ENCODE assay signal across 18 cellular contexts in genomic region chr6:66307490-66307889, GRCh38.
"Had no signal": no experiment of that assay in that cellular context is flagged by ENCODE, and none has a peak within 500 bp of the region (broad histone marks: within the 10 kb centered on the region; RNA-seq: fewer than 3 reads in every experiment).

No MANE protein-coding gene starts in this region.

- ATAC-seq: activated T-cell treated with anti-CD3 and anti-CD28 coated beads, Interleukin-2, amount 50 U/mL, for 72 hours; gastroesophageal sphincter; heart right ventricle; left cardiac atrium; lower lobe of right lung; sciatic nerve; stimulated activated naive CD8-positive, alpha-beta T cell treated with anti-CD3 and anti-CD28 coated beads, Interleukin-15, amount 100 ng/mL, for 72 hours had no signal

- H3K4me3 ChIP-seq: gastroesophageal sphincter, heart right ventricle, lower lobe of right lung, spleen, upper lobe of left lung had no signal

- H3K4me1 ChIP-seq: gastroesophageal sphincter, heart right ventricle, lower lobe of right lung, spleen, upper lobe of left lung had no signal

- DNase-seq: activated CD4-positive, alpha-beta T cell treated with anti-CD3 and anti-CD28 coated beads, Interleukin-2, amount 10 ng/mL, durations not matched to agents 24 days and 14 days; activated CD4-positive, CD25-positive, alpha-beta regulatory T cell; activated CD8-positive, alpha-beta memory T cell treated with anti-CD3 and anti-CD28 coated beads, Interleukin-2, amount 50 U/mL, for 48 hours; activated gamma-delta T cell treated with Interleukin-2 at 50 U/mL for 16 hours; activated T-cell treated with anti-CD3 and anti-CD28 coated beads, Interleukin-2, amount 50 U/mL, for 72 hours; amygdala; brain microvascular endothelial cell; dermis blood vessel endothelial cell; endodermal cell; heart right ventricle; left cardiac atrium; lower lobe of right lung; midbrain; spleen; stimulated activated naive CD8-positive, alpha-beta T cell treated with anti-CD3 and anti-CD28 coated beads, Interleukin-15, amount 100 ng/mL, for 72 hours; upper lobe of left lung had no signal

- H3K27ac ChIP-seq: brain microvascular endothelial cell, gastroesophageal sphincter, heart right ventricle, lower lobe of right lung, spleen, upper lobe of left lung had no signal

- H3K27me3 ChIP-seq: brain microvascular endothelial cell, gastroesophageal sphincter, heart right ventricle, spleen, upper lobe of left lung had no signal

- H3K36me3 ChIP-seq: brain microvascular endothelial cell, gastroesophageal sphincter, heart right ventricle, lower lobe of right lung, spleen, upper lobe of left lung had no signal
